In the genomic region with DNA sequence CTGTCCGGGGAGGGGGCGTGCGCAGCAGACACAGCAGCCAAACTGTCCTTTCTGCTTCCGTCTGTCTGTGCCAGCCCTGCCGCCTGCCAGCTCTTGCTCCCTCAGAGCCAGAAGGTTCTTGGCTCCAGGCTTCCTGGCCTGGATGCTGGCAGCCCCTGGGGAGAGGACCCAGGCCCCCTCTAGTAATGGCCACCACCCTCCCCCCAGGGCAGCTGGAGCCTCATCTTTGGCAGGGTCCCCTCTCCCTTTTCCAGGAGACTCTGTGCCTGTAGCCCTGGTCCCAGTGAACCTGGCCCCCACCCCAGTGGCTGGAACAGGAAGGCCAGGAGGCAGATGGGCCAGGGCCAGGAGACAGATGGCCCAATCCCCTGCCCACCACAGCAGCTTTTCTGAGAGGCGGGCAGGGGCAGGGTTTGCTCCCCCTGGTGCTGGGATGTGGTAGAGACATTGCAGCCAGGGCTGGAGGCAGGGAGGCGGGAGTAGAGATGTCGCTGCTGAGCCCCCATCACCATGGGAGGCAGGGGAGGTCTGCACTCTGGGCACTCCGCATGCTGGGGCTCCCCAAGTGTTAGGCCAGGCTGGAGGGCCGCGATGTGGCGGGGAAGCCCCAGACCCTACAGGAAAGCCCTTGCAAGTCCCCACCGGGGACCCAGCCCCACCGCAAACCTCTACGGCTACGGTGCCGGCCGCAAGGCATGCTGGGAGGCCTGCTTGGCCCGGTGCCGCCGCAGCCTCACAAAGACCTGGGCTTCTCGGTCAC, we compare ENCODE assay signal across 8 cellular contexts. TPM values are rescaled to one million over a fixed set of nuclear protein-coding genes. Genes with fewer than 3 reads are reported as not detected.
A peak's percentile ranks its signal among the peaks of the same experiment; 100 is the strongest.
DNase-seq lines count a peak whose midpoint lies in the region; ATAC-seq and TF ChIP-seq lines count a peak whose summit lies in the region.

No MANE protein-coding gene starts in this region.

- peak overlapping the region; percentile 45 to 77 (median 64) for H3K4me3 Mint-ChIP-seq in immature natural killer cell

- in situ Hi-C loops in T47D (cut with HindIII; ENCODE audit: low pct_unique_long_range_greater_than_20kb, low sequenced_read_pairs), result no loop called here

- peaks cover 0 to 26% (median 4%) of the 10 kb centered on the region in 3 donors for H3K27me3 Mint-ChIP-seq in immature natural killer cell (ENCODE audit: low read depth in 3 of 3)

- H3K36me3 Mint-ChIP-seq in immature natural killer cell, result peaks cover 0 to 8% (median 4%) of the 10 kb centered on the region in 3 donors

- DNase-seq in GM12864 (ENCODE audit: low read depth) (no peak), NCI-H1694 (lab: John Stamatoyannopoulos, UW) (peak; percentile 82), T47D (ENCODE audit: low read depth in 1 of 2, low spot score in 1 of 2) (peak; percentile 46 to 74), immature natural killer cell (peak; percentile 81 to 84 (median 83)), amniotic stem cell (lab: John Stamatoyannopoulos, UW) (no peak)
- DNase-seq in stimulated activated CD4-positive, alpha-beta T cell treated with anti-CD3 and anti-CD28 coated beads, Interleukin-15, amount 100 ng/mL, for 24 hours, result peak; percentile 75

- TF ChIP-seq CTCF in GM12864 (IDR thresholded peaks at IDR 0.05; ENCODE audit: low read depth, low read length, missing control alignments) (peak; percentile 80), WI38 (IDR thresholded peaks at IDR 0.05; ENCODE audit: low read depth, low read length) (peak; percentile 43)

- no peaks in the 10 kb centered on the region for H3K9me3 Mint-ChIP-seq in immature natural killer cell

- no peak for ATAC-seq in GM18502 (IDR thresholded peaks at IDR 0.05; ENCODE audit: poor library complexity, unreplicated experiment)

- H3K27ac Mint-ChIP-seq in immature natural killer cell, result peak overlapping the region; percentile 88 to 97 (median 94)

- H3K4me3 ChIP-seq in GM12864 (ENCODE audit: low read depth, low read length) (peak overlapping the region; percentile 11; the same call in 1 of the 2 replicates), WI38 (ENCODE audit: low read depth, low read length) (no peak overlapping the region)

- H3K4me1 Mint-ChIP-seq in immature natural killer cell, result peaks cover 22 to 32% of the 10 kb centered on the region in 2 donors

RNA-seq across cellular contexts. Expression of a gene that starts 16.7 kb away (rescaled TPM):
- 100 to 1,000 TPM in 1 of 3 donors, 10 to 100 TPM in 2; 53.1 to 124 (median 57.5) TPM for polyA plus RNA-seq in immature natural killer cell

RNA-seq across cellular contexts. Expression of a gene that starts 27.7 kb away (rescaled TPM):
- 10 to 100 TPM; 51.2 to 85.8 (median 69.1) TPM for polyA plus RNA-seq in immature natural killer cell

RNA-seq across cellular contexts. Expression of a gene that starts 42.9 kb away (rescaled TPM):
- 10 to 100 TPM; 26.0 to 48.4 (median 34.4) TPM for polyA plus RNA-seq in immature natural killer cell

RNA-seq across cellular contexts. Expression of a gene that starts 50.9 kb away (rescaled TPM):
- polyA plus RNA-seq in immature natural killer cell, result 1 to 10 TPM; 3.2 to 4.0 (median 3.9) TPM

Comparison
In these comparisons a context has a peak if more than half of its experiments do, and no peak if none do; other contexts are left out.
1. DNase-seq: peak in NCI-H1694 (single experiment), T47D (2 of 2), immature natural killer cell (3 of 3) and stimulated activated CD4-positive, alpha-beta T cell treated with anti-CD3 and anti-CD28 coated beads, Interleukin-15, amount 100 ng/mL, for 24 hours (single experiment); none in GM12864 (single experiment) and amniotic stem cell (single experiment).